2 cellular contexts compared by ENCODE assay signal in the genomic region with DNA sequence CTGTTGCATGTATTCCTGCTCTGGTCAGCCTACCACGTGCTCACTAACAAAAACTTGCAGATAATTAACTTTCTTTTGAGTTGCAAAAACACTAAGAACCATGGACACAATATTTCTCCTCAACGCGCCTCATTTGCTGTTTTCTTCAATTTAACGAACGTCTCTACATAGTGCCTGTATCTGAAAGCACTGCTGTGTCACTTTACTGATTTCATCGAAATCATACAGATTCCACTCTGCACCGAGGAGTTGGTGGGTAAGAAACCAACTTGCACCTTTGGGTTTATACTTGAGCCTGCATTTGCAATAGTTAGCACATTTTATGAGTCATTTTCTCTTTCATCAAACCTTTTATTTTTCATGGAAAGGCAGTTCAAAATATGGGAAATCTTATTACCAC.
A peak's percentile ranks its signal among the peaks of the same experiment; 100 is the strongest.
TF ChIP-seq lines count a peak whose summit lies in the region.

No MANE protein-coding gene starts in this region.

TF ChIP-seq in A549, 52 proteins besides CTCF, POLR2A, EP300 and RAD21:
- TF ChIP-seq CEBPB (IDR thresholded peaks at IDR 0.05) (no peak), NR3C1 (IDR thresholded peaks at IDR 0.05) (no peak), RNF2 (IDR thresholded peaks at IDR 0.05; ENCODE audit: borderline replicate concordance, low read depth) (peak; percentile 80), FOXS1 (CRISPR knock-in tag; IDR thresholded peaks at IDR 0.05) (no peak), ZFP36 (IDR thresholded peaks at IDR 0.05; ENCODE audit: borderline replicate concordance, partially characterized antibody) (peak; percentile 30), CHD4 (IDR thresholded peaks at IDR 0.05; ENCODE audit: borderline replicate concordance) (no peak), EHMT2 (IDR thresholded peaks at IDR 0.05; ENCODE audit: low read depth) (no peak), POLR2AphosphoS2 (conservative IDR thresholded peaks at IDR 0.05; ENCODE audit: low read length) (no peak), CBX8 (IDR thresholded peaks at IDR 0.05) (peak; percentile 91)

TF ChIP-seq in H1, 55 proteins besides CTCF, POLR2A, EP300 and RAD21:
- TF ChIP-seq CTBP2 (IDR thresholded peaks at IDR 0.05; ENCODE audit: borderline replicate concordance, insufficient read depth, insufficient read length, low read length) (no peak), BCL11A (IDR thresholded peaks at IDR 0.05; ENCODE audit: low read depth in 2 of 2, low read length in 2 of 2) (no peak), JUN (IDR thresholded peaks at IDR 0.05; ENCODE audit: low read depth, low read length) (no peak), YY1 (IDR thresholded peaks at IDR 0.05; ENCODE audit: low read depth, low read length) (no peak), SP2 (IDR thresholded peaks at IDR 0.05; ENCODE audit: low read length) (no peak), BACH1 (IDR thresholded peaks at IDR 0.05; ENCODE audit: low read length) (no peak), FOSL1 (IDR thresholded peaks at IDR 0.05; ENCODE audit: insufficient read depth, low read depth, low read length) (no peak), TCF12 (IDR thresholded peaks at IDR 0.05; ENCODE audit: low read depth, low read length) (no peak), ZNF274 (IDR thresholded peaks at IDR 0.05; ENCODE audit: borderline replicate concordance, extremely low read depth, low read length) (no peak), CBX5 (IDR thresholded peaks at IDR 0.05; ENCODE audit: low read depth, low read length) (no peak), EGR1 (IDR thresholded peaks at IDR 0.05; ENCODE audit: borderline replicate concordance, low read depth, low read length) (no peak), PHF8 (conservative IDR thresholded peaks at IDR 0.05; ENCODE audit: low read depth, low read length) (no peak), NANOG (IDR thresholded peaks at IDR 0.05; ENCODE audit: insufficient read depth, low read depth, low read length, poor library complexity, severe bottlenecking) (no peak), ASH2L (IDR thresholded peaks at IDR 0.05; ENCODE audit: low read length) (no peak), EZH2 (IDR thresholded peaks at IDR 0.05; ENCODE audit: low read depth, low read length, severe bottlenecking) (no peak), CBX8 (IDR thresholded peaks at IDR 0.05; ENCODE audit: borderline replicate concordance, low read depth, low read length) (no peak), TBP (IDR thresholded peaks at IDR 0.05; ENCODE audit: low read depth, low read length) (no peak)
- TF ChIP-seq, protein P1, sequence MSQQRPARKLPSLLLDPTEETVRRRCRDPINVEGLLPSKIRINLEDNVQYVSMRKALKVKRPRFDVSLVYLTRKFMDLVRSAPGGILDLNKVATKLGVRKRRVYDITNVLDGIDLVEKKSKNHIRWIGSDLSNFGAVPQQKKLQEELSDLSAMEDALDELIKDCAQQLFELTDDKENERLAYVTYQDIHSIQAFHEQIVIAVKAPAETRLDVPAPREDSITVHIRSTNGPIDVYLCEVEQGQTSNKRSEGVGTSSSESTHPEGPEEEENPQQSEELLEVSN (IDR thresholded peaks at IDR 0.05), result no peak
